In genomic region chr2:180706694-180707093, GRCh38 we compare ENCODE assay signal across 23 cellular contexts.
A peak's percentile ranks its signal among the peaks of the same experiment; 100 is the strongest.
DNase-seq lines count a peak whose midpoint lies in the region; FAIRE-seq and TF ChIP-seq lines count a peak whose summit lies in the region.
"Had no signal": no experiment of that assay in that cellular context is flagged by ENCODE, and none has a peak within 500 bp of the region (broad histone marks: within the 10 kb centered on the region; RNA-seq: fewer than 3 reads in every experiment).

No MANE protein-coding gene starts in this region.

- peak; percentile 22 for DNase-seq in AG10803 (ENCODE audit: low read depth)
- peak; percentile 37 for DNase-seq in OCI-M1 (lab: John Stamatoyannopoulos, UW)
- no peak for DNase-seq in keratinocyte (ENCODE audit: low read depth, low spot score)
- DNase-seq in DMS53 treated with DMSO at 0.1 percent for 48 hours (lab: John Stamatoyannopoulos, UW; ENCODE audit: unreplicated experiment) = no peak
- DNase-seq in nephron progenitor cell = no peak
- DNase-seq in lower leg skin (ENCODE audit: low spot score in 2 of 2) = no peak
- DNase-seq in HPDE6-E6E7 (ENCODE audit: extremely low spot score) = no peak
- DNase-seq: ACHN, AML-193, DMS153, EL, HCEC 1CT, KBM-7, NCI-H1417, NCI-H187, PC-3, RPMI8226, SHP77 treated with DMSO at 0.1 percent for 48 hours, T-cell had no signal

- no peaks in the 10 kb centered on the region for H3K4me1 ChIP-seq in HEK293 (ENCODE audit: control insufficient read depth, insufficient read depth, low read length)
- H3K4me1 ChIP-seq in keratinocyte (ENCODE audit: control insufficient read depth, extremely low read depth, insufficient read depth, low read length) = peaks cover 20% of the 10 kb centered on the region

- H3K27me3 Mint-ChIP-seq in nephron progenitor cell (ENCODE audit: low read depth, poor library complexity) = no peaks in the 10 kb centered on the region

- H3K4me3 ChIP-seq in AG10803 (ENCODE audit: low read length) = no peak overlapping the region
- H3K4me3 ChIP-seq in HEK293 (ENCODE audit: low read depth, low read length) = no peak overlapping the region
- no peak overlapping the region for H3K4me3 ChIP-seq in keratinocyte (ENCODE audit: control insufficient read depth in 2 of 3, extremely low read depth in 1 of 3, insufficient read depth in 2 of 3, low read depth in 1 of 3, low read length in 3 of 3)
- no peak overlapping the region for H3K4me3 ChIP-seq in lower leg skin (ENCODE audit: low read depth, poor library complexity, severe bottlenecking)
- H3K4me3 ChIP-seq: GM12878 had no signal

- H3K27ac ChIP-seq in HEK293 (ENCODE audit: extremely low read depth, low read depth, low read length) (no peak overlapping the region), keratinocyte (ENCODE audit: control insufficient read depth, insufficient read depth, low read length) (no peak overlapping the region)
- H3K27ac ChIP-seq: C4-2B had no signal

- no peak overlapping the region for H3K9ac ChIP-seq in keratinocyte (ENCODE audit: control insufficient read depth, extremely low read depth, insufficient read depth, low read length)

- H3K4me3 Mint-ChIP-seq in nephron progenitor cell = no peak overlapping the region
- H3K4me3 Mint-ChIP-seq: T-cell had no signal

- peak; percentile 52 for FAIRE-seq in keratinocyte (lab: Jason Lieb, UNC)
- FAIRE-seq: GM12878, GM19239 had no signal

- TF ChIP-seq CTCF in AG10803 (conservative IDR thresholded peaks at IDR 0.05; ENCODE audit: low read length) (no peak), HEK293 (tag by site-specific recombination; IDR thresholded peaks at IDR 0.05) (no peak), keratinocyte (optimal IDR thresholded peaks at IDR 0.05 in 1 of 3, IDR thresholded peaks at IDR 0.05 in 1 of 3, conservative IDR thresholded peaks at IDR 0.05 in 1 of 3; ENCODE audit: extremely low read depth in 1 of 3, insufficient read depth in 2 of 3, low read length in 3 of 3) (no peak), nephron progenitor cell (IDR thresholded peaks at IDR 0.05) (no peak), lower leg skin (IDR thresholded peaks at IDR 0.05) (no peak)

- dilution Hi-C loops in keratinocyte (cut with MboI; ENCODE audit: extremely low pct_ligation_motif_present, low sequenced_read_pairs) = no loop called here

- H2AFZ ChIP-seq in keratinocyte (ENCODE audit: control insufficient read depth, low read length) = peak overlapping the region; percentile 23

- no peaks in the 10 kb centered on the region for H3K79me2 ChIP-seq in keratinocyte (ENCODE audit: control insufficient read depth, insufficient read depth, low read length)

- H3K27ac Mint-ChIP-seq in nephron progenitor cell = no peak overlapping the region
- H3K27ac Mint-ChIP-seq: T-cell had no signal

- no peaks in the 10 kb centered on the region for H3K4me1 Mint-ChIP-seq in nephron progenitor cell
- H3K4me1 Mint-ChIP-seq: T-cell had no signal

- H4K20me1 ChIP-seq in keratinocyte (ENCODE audit: control insufficient read depth, extremely low read depth, insufficient read depth, low read length) = no peaks in the 10 kb centered on the region

- no peaks in the 10 kb centered on the region for H3K36me3 Mint-ChIP-seq in nephron progenitor cell (ENCODE audit: low read depth)
- H3K36me3 Mint-ChIP-seq: T-cell had no signal

- no peaks in the 10 kb centered on the region for H3K9me1 ChIP-seq in keratinocyte (ENCODE audit: control insufficient read depth, extremely low read depth, insufficient read depth, low read length)

- H3K9me3 ChIP-seq in HEK293 (ENCODE audit: control insufficient read depth, insufficient read depth, low read depth, low read length) = no peaks in the 10 kb centered on the region
- no peaks in the 10 kb centered on the region for H3K9me3 ChIP-seq in keratinocyte (ENCODE audit: control insufficient read depth, low read depth, low read length)

- CTCF ChIA-PET in HEK293 (lab: Yijun Ruan, JAX) = interaction anchor here (0.8 kb wide), 1 partner anchor 28 kb away, joined by 3 read pairs; no protein-coding TSS in a partner anchor

- POLR2A ChIA-PET in HEK293 (lab: Yijun Ruan, JAX) = interaction anchor here (0.9 kb wide), 1 partner anchor 16 kb away, joined by 3 read pairs; no protein-coding TSS in a partner anchor

- TF ChIP-seq POLR2A in lower leg skin (IDR thresholded peaks at IDR 0.05) = no peak

- no peaks in the 10 kb centered on the region for H3K27me3 ChIP-seq in keratinocyte (ENCODE audit: control insufficient read depth, extremely low read depth, insufficient read depth, low read length)

- H3K9me3 Mint-ChIP-seq in nephron progenitor cell = peaks cover 5% of the 10 kb centered on the region
- H3K9me3 Mint-ChIP-seq: T-cell had no signal

- H3K36me3 ChIP-seq in HEK293 (ENCODE audit: control insufficient read depth in 2 of 2, insufficient read depth in 1 of 2, low read length in 2 of 2) = no peaks in the 10 kb centered on the region
- H3K36me3 ChIP-seq in keratinocyte (ENCODE audit: control insufficient read depth in 2 of 2, extremely low read depth in 1 of 2, insufficient read depth in 2 of 2, low read length in 2 of 2) = no peaks in the 10 kb centered on the region

- H3K4me2 ChIP-seq in keratinocyte (ENCODE audit: control insufficient read depth, extremely low read depth, insufficient read depth, low read depth, low read length) = no peak overlapping the region

- intact Hi-C loops in lower leg skin (cut with DNase I; ENCODE audit: low total_unique reads) = no loop called here

TF ChIP-seq in HEK293, 187 proteins besides CTCF, POLR2A, EP300 and RAD21:
- TF ChIP-seq ZNF140 (tag by site-specific recombination; IDR thresholded peaks at IDR 0.05) (no peak), ZSCAN5A (tag by site-specific recombination; IDR thresholded peaks at IDR 0.05) (no peak), ZNF23 (tag by site-specific recombination; IDR thresholded peaks at IDR 0.05; ENCODE audit: borderline replicate concordance) (no peak), ZFP41 (tag by site-specific recombination; IDR thresholded peaks at IDR 0.05; ENCODE audit: borderline replicate concordance) (no peak), ZBTB44 (tag by site-specific recombination; IDR thresholded peaks at IDR 0.05) (0 out of 2 replicates have a peak, but pooled peaks have one; percentile 16), ZNF629 (tag by site-specific recombination; IDR thresholded peaks at IDR 0.05) (no peak), ZNF548 (tag by site-specific recombination; IDR thresholded peaks at IDR 0.05) (no peak)
- TF ChIP-seq, protein P1, sequence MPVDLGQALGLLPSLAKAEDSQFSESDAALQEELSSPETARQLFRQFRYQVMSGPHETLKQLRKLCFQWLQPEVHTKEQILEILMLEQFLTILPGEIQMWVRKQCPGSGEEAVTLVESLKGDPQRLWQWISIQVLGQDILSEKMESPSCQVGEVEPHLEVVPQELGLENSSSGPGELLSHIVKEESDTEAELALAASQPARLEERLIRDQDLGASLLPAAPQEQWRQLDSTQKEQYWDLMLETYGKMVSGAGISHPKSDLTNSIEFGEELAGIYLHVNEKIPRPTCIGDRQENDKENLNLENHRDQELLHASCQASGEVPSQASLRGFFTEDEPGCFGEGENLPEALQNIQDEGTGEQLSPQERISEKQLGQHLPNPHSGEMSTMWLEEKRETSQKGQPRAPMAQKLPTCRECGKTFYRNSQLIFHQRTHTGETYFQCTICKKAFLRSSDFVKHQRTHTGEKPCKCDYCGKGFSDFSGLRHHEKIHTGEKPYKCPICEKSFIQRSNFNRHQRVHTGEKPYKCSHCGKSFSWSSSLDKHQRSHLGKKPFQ (tag by site-specific recombination; IDR thresholded peaks at IDR 0.05) = no peak
TF ChIP-seq in HEK293: peak in this region for 1.

Comparison
In these comparisons a context has a peak if more than half of its experiments do, and no peak if none do; other contexts are left out.
1. DNase-seq: peak in AG10803 (single experiment) and OCI-M1 (single experiment); none in keratinocyte (single experiment), DMS53 treated with DMSO at 0.1 percent for 48 hours (single experiment), nephron progenitor cell (single experiment), lower leg skin (0 of 2) and HPDE6-E6E7 (single experiment).